In the genomic region with DNA sequence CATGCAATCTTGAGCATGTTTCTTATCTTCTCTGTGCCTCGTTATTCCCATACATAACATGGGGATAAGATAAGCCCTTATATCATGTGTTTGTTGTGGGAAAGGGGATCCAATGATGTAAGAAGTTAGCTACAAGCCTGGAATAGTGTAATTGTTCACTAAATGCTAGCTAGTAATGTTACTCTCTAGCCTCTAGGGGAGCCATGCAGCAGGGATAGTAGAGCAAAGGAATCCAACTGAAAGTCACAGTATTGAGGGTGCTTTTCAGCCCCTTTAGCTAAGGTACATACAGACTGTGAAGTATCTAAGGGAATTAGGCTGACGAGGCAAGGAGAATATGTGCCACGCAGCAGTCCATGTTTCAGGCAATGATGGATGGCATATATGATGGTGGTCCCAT, we compare ENCODE assay signal across 9 cellular contexts. TPM values are rescaled to one million over a fixed set of nuclear protein-coding genes. Genes with fewer than 3 reads are reported as not detected.
DNase-seq lines count a peak whose midpoint lies in the region; ATAC-seq and TF ChIP-seq lines count a peak whose summit lies in the region.
"Had no signal": no experiment of that assay in that cellular context is flagged by ENCODE, and none has a peak within 500 bp of the region (broad histone marks: within the 10 kb centered on the region; RNA-seq: fewer than 3 reads in every experiment).

No MANE protein-coding gene starts in this region.

- POLR2A ChIA-PET in PC-3 (lab: Charles Lee; ENCODE audit: unreplicated experiment), result no interaction called here
- POLR2A ChIA-PET in CD4-positive, alpha-beta memory T cell (lab: Charles Lee; ENCODE audit: partially characterized antibody), result interaction anchor here (0.7 kb wide), 1 partner anchor 172 kb away, joined by 3 read pairs; no protein-coding TSS in a partner anchor

- CTCF ChIA-PET in PC-3 (lab: Charles Lee), result interaction anchor here (0.6 to 2.9 kb wide), 11 partner anchors 23 to 1245 kb away, joined by 3 to 18 read pairs (median 3); no protein-coding TSS in a partner anchor
- CTCF ChIA-PET in CD4-positive, alpha-beta memory T cell (lab: Charles Lee; ENCODE audit: partially characterized antibody), result interaction anchor here (0.9 to 8.9 kb wide), 33 partner anchors 7 to 1292 kb away, joined by 3 to 212 read pairs (median 10); partner anchors contain the start of gene C1orf141

- no peaks in the 10 kb centered on the region for H3K79me2 ChIP-seq in PC-3 (ENCODE audit: low read length)

- H3K27ac ChIP-seq in PC-3 (ENCODE audit: low read length), result no peak overlapping the region
- H3K27ac ChIP-seq in CD4-positive, alpha-beta memory T cell (ENCODE audit: low read depth, low read length), result no peak overlapping the region

- intact Hi-C loops in PC-3 (cut with micrococcal nuclease), result no loop called here
- intact Hi-C loops in CD4-positive, alpha-beta memory T cell (cut with micrococcal nuclease), result loop anchor here (1.0 to 5.0 kb wide), 3 partner anchors 41 to 448 kb away; no protein-coding TSS in a partner anchor

- H3K36me3 Mint-ChIP-seq in CD4-positive, alpha-beta memory T cell, result no peaks in the 10 kb centered on the region

- no peak overlapping the region for H3K4me3 ChIP-seq in GM06990 (replicated peaks; ENCODE audit: low read depth, low read length)
- no peak overlapping the region for H3K4me3 ChIP-seq in PC-3 (ENCODE audit: low read length)
- no peak overlapping the region for H3K4me3 ChIP-seq in fibroblast of the aortic adventitia (ENCODE audit: low read depth, low read length)
- H3K4me3 ChIP-seq in CD4-positive, alpha-beta memory T cell (ENCODE audit: low read length in 2 of 2), result no peak overlapping the region

- no peaks in the 10 kb centered on the region for H3K36me3 ChIP-seq in GM06990 (ENCODE audit: control insufficient read depth, insufficient read depth, low read length)
- H3K36me3 ChIP-seq in PC-3 (ENCODE audit: low read depth, low read length), result no peaks in the 10 kb centered on the region
- no peaks in the 10 kb centered on the region for H3K36me3 ChIP-seq in CD4-positive, alpha-beta memory T cell (ENCODE audit: insufficient read depth, low read length)

- H3K9me3 ChIP-seq in PC-3 (ENCODE audit: low read length), result no peaks in the 10 kb centered on the region
- no peaks in the 10 kb centered on the region for H3K9me3 ChIP-seq in CD4-positive, alpha-beta memory T cell (ENCODE audit: control insufficient read depth in 1 of 2, low read length in 2 of 2)

- H3K27me3 Mint-ChIP-seq in CD4-positive, alpha-beta memory T cell, result no peaks in the 10 kb centered on the region

- BruUV-seq in PC-3 (replicated peaks; lab: Mats Ljungman, UMichigan), result no TSS peak

- peak; percentile 12 for DNase-seq in A172 (ENCODE audit: low spot score)
- no peak for DNase-seq in GM06990 (ENCODE audit: extremely low read depth, insufficient read length)
- DNase-seq in PC-3, result peak; percentile 59
- DNase-seq in fibroblast of the aortic adventitia (ENCODE audit: low read depth), result peak; percentile 14
- no peak for DNase-seq in CD4-positive, alpha-beta memory T cell
- no peak for DNase-seq in NCI-H1092 (lab: John Stamatoyannopoulos, UW)
- DNase-seq in NCI-H1436 treated with DMSO at 0.1 percent for 48 hours (lab: John Stamatoyannopoulos, UW), result no peak
- DNase-seq in NCI-H2029 treated with DMSO at 0.1 percent for 48 hours (lab: John Stamatoyannopoulos, UW), result no peak

- peaks cover 10 to 18% (median 14%) of the 10 kb centered on the region in 4 donors for H3K4me1 Mint-ChIP-seq in CD4-positive, alpha-beta memory T cell

- no peaks in the 10 kb centered on the region for H3F3A ChIP-seq in PC-3 (ENCODE audit: low read length, unreplicated experiment)

- H2AFZ ChIP-seq in PC-3 (ENCODE audit: low read length), result no peak overlapping the region

- no peaks in the 10 kb centered on the region for H3K4me1 ChIP-seq in PC-3 (ENCODE audit: insufficient read depth, low read length)
- peaks cover 14% of the 10 kb centered on the region for H3K4me1 ChIP-seq in CD4-positive, alpha-beta memory T cell (ENCODE audit: insufficient read depth, low read length)

- H3K4me3 Mint-ChIP-seq in CD4-positive, alpha-beta memory T cell, result no peak overlapping the region

- H3K9me3 Mint-ChIP-seq in CD4-positive, alpha-beta memory T cell, result no peaks in the 10 kb centered on the region

- no peaks in the 10 kb centered on the region for H4K20me1 ChIP-seq in PC-3 (ENCODE audit: low read length)

- H3K9me2 ChIP-seq in PC-3 (replicated peaks; ENCODE audit: low read length), result no peaks in the 10 kb centered on the region

- H3K4me2 ChIP-seq in PC-3 (ENCODE audit: low read length), result no peak overlapping the region

- H3K27me3 ChIP-seq in GM06990 (replicated peaks; ENCODE audit: control insufficient read depth, insufficient read depth, low read length) (no peaks in the 10 kb centered on the region), PC-3 (ENCODE audit: low read length) (no peaks in the 10 kb centered on the region)
- H3K27me3 ChIP-seq in CD4-positive, alpha-beta memory T cell (ENCODE audit: insufficient read depth, low read length), result no peaks in the 10 kb centered on the region

- H3K27ac Mint-ChIP-seq in CD4-positive, alpha-beta memory T cell, result no peak overlapping the region

- peak; percentile 55 for ATAC-seq in PC-3

- TF ChIP-seq CTCF in GM06990 (IDR thresholded peaks at IDR 0.05; ENCODE audit: insufficient read depth, low read length, poor library complexity, severe bottlenecking), result peak; percentile 63
- TF ChIP-seq CTCF in PC-3 (conservative IDR thresholded peaks at IDR 0.05; ENCODE audit: low read depth, low read length), result peak; percentile 77
- peak; percentile 67 for TF ChIP-seq CTCF in fibroblast of the aortic adventitia (IDR thresholded peaks at IDR 0.05; ENCODE audit: insufficient read depth, low read length)

- H3K9ac ChIP-seq in PC-3 (ENCODE audit: low read length), result no peak overlapping the region

RNA-seq across cellular contexts. Expression of gene IL23R, which starts 46.9 kb away (rescaled TPM):
- not detected in 2 replicates for total RNA-seq in A172 (2014; rRNA removed; shearing (Covaris generic))
- total RNA-seq in PC-3 (2014; rRNA removed) (not detected in 2 replicates), fibroblast of the aortic adventitia (ENCODE audit: low replicate concordance) (not detected in 2 replicates)
- 1 to 10 TPM in 1 of 2 experiments, under 1 TPM in 1; 0.47 to 1.1 TPM for total RNA-seq in CD4-positive, alpha-beta memory T cell
- polyA plus RNA-seq in CD4-positive, alpha-beta memory T cell, result 1 to 10 TPM; 1.8 to 2.6 TPM
- polyA plus RNA-seq: urinary bladder had no signal

Comparison
In these comparisons a context has a peak if more than half of its experiments do, and no peak if none do; other contexts are left out.
1. DNase-seq: peak in A172 (single experiment), PC-3 (single experiment) and fibroblast of the aortic adventitia (single experiment); none in GM06990 (single experiment), CD4-positive, alpha-beta memory T cell (0 of 5), NCI-H1092 (single experiment), NCI-H1436 treated with DMSO at 0.1 percent for 48 hours (single experiment) and NCI-H2029 treated with DMSO at 0.1 percent for 48 hours (single experiment).
2. Peak in every context shown above with its lines, with median percentiles within 50 percentile points of each other: CTCF ChIP-seq.